Comparison of ENCODE assay signal across 28 cellular contexts in genomic region chr9:2523601-2524000, GRCh38.
"Had no signal": no experiment of that assay in that cellular context is flagged by ENCODE, and none has a peak within 500 bp of the region (broad histone marks: within the 10 kb centered on the region; RNA-seq: fewer than 3 reads in every experiment).

No MANE protein-coding gene starts in this region.

- H3K4me3 Mint-ChIP-seq: immature natural killer cell; naive thymus-derived CD8-positive, alpha-beta T cell; nephron progenitor cell; stimulated activated naive B cell treated with anti-CD40 and anti-IgM and Interleukin-4, amounts not matched to agents 10 μg/mL and 1 μg/mL and 100 μg/mL, for 72 hours; type B pancreatic cell had no signal

- H3K36me3 ChIP-seq: left lung, lower lobe of right lung, pancreas, right lobe of liver, stomach, thyroid gland, uterus had no signal

- H3K27ac ChIP-seq: left lung, lower lobe of right lung, pancreas, psoas muscle, right atrium auricular region, right lobe of liver, skin epidermis, stomach, testis, thyroid gland, uterus had no signal

- DNase-seq: hypothalamus; immature natural killer cell; kidney; left colon; left lung; lower lobe of right lung; mammary epithelial cell; mesenchymal stem cell; naive thymus-derived CD8-positive, alpha-beta T cell; nephron progenitor cell; nucleus accumbens; posterior cingulate gyrus; psoas muscle; right lobe of liver; stimulated activated CD4-positive, alpha-beta T cell treated with anti-CD3 and anti-CD28 coated beads, Interleukin-12 subunit alpha, Interleukin-12 subunit beta, amount 100 ng/mL, for 4 hours; stimulated activated CD4-positive, alpha-beta T cell treated with anti-CD3 and anti-CD28 coated beads, Interleukin-15, amount 100 ng/mL, for 24 hours; stimulated activated CD4-positive, alpha-beta T cell treated with anti-CD3 and anti-CD28 coated beads, Interleukin-2, amount 100 ng/mL, for 24 hours; stimulated activated CD4-positive, alpha-beta T cell treated with anti-CD3 and anti-CD28 coated beads, Interleukin-4, amount 100 ng/mL, for 1 hour; stimulated activated naive B cell treated with anti-CD40 and anti-IgM and Interleukin-4, amounts not matched to agents 10 μg/mL and 1 μg/mL and 100 μg/mL, for 72 hours; stimulated activated naive CD8-positive, alpha-beta T cell treated with anti-CD3 and anti-CD28 coated beads, Interleukin-15, Interleukin-2, amounts not matched to agents 100 U/mL and 50 U/mL, for 24 hours; stomach; testis; thyroid gland; uterus had no signal

- H3K9me3 ChIP-seq: lower lobe of right lung, pancreas, psoas muscle, right atrium auricular region, right lobe of liver, testis, thyroid gland, uterus had no signal

- H3K4me1 Mint-ChIP-seq: immature natural killer cell; naive thymus-derived CD8-positive, alpha-beta T cell; nephron progenitor cell; stimulated activated naive B cell treated with anti-CD40 and anti-IgM and Interleukin-4, amounts not matched to agents 10 μg/mL and 1 μg/mL and 100 μg/mL, for 72 hours had no signal

- H3K36me3 Mint-ChIP-seq: immature natural killer cell had no signal

- H3K4me3 ChIP-seq: left lung, lower lobe of right lung, pancreas, psoas muscle, right atrium auricular region, right lobe of liver, skin epidermis, stomach, testis, thyroid gland, uterus had no signal

- H3K27me3 ChIP-seq: left lung, pancreas, right atrium auricular region, right lobe of liver, stomach, testis, thyroid gland, uterus had no signal

- H3K27ac Mint-ChIP-seq: immature natural killer cell; naive thymus-derived CD8-positive, alpha-beta T cell; nephron progenitor cell; stimulated activated naive B cell treated with anti-CD40 and anti-IgM and Interleukin-4, amounts not matched to agents 10 μg/mL and 1 μg/mL and 100 μg/mL, for 72 hours; type B pancreatic cell had no signal

- H3K4me1 ChIP-seq: left lung, lower lobe of right lung, pancreas, psoas muscle, right atrium auricular region, right lobe of liver, stomach, testis, thyroid gland, uterus had no signal

- H3K27me3 Mint-ChIP-seq: type B pancreatic cell had no signal
